ENCODE assay signal across 15 cellular contexts in genomic region chr12:94230357-94230905, GRCh38.
A peak's percentile ranks its signal among the peaks of the same experiment; 100 is the strongest.
DNase-seq lines count a peak whose midpoint lies in the region; ATAC-seq lines count a peak whose summit lies in the region.
"Had no signal": no experiment of that assay in that cellular context is flagged by ENCODE, and none has a peak within 500 bp of the region (broad histone marks: within the 10 kb centered on the region; RNA-seq: fewer than 3 reads in every experiment).

No MANE protein-coding gene starts in this region.

- peak in 1 of 3 donors; percentile 6 for DNase-seq in CD4-positive, CD25-positive, alpha-beta regulatory T cell
- no peak for DNase-seq in activated naive CD8-positive, alpha-beta T cell treated with anti-CD3 and anti-CD28 coated beads, Interleukin-2, amount 10 ng/mL, durations not matched to agents 7 days and 5 days
- DNase-seq in NCI-H2171 (lab: John Stamatoyannopoulos, UW) (no peak), amygdala (lab: John Stamatoyannopoulos, UW) (no peak), HUDEP-2 (lab: John Stamatoyannopoulos, UW; ENCODE audit: unreplicated experiment in 76 of 76) (no peak), NCI-H748 (lab: John Stamatoyannopoulos, UW; ENCODE audit: unreplicated experiment) (no peak)
- DNase-seq: effector memory CD4-positive, alpha-beta T cell; H9; NCI-H524; occipital lobe; upper lobe of left lung had no signal

- no peaks in the 10 kb centered on the region for H3K9me3 ChIP-seq in CD4-positive, CD25-positive, alpha-beta regulatory T cell (ENCODE audit: control insufficient read depth in 2 of 2, low read length in 2 of 2)
- H3K9me3 ChIP-seq: BLaER1 treated with 17β-estradiol and CSF1 and Interleukin-3, amounts not matched to agents 10 nM and 100 nM; upper lobe of left lung had no signal

- H3K4me1 ChIP-seq in CD4-positive, CD25-positive, alpha-beta regulatory T cell (ENCODE audit: control insufficient read depth, insufficient read depth, low read length, poor library complexity, severe bottlenecking): peaks cover 10% of the 10 kb centered on the region
- H3K4me1 ChIP-seq: upper lobe of left lung had no signal

- no peaks in the 10 kb centered on the region for H3K27me3 Mint-ChIP-seq in CD4-positive, CD25-positive, alpha-beta regulatory T cell
- H3K27me3 Mint-ChIP-seq in activated naive CD8-positive, alpha-beta T cell treated with anti-CD3 and anti-CD28 coated beads, Interleukin-2, amount 10 ng/mL, durations not matched to agents 7 days and 5 days: no peaks in the 10 kb centered on the region
- H3K27me3 Mint-ChIP-seq: IgD-negative memory B cell had no signal

- peaks cover 26% of the 10 kb centered on the region for H3K36me3 Mint-ChIP-seq in CD4-positive, CD25-positive, alpha-beta regulatory T cell
- peaks cover 60% of the 10 kb centered on the region for H3K36me3 Mint-ChIP-seq in activated naive CD8-positive, alpha-beta T cell treated with anti-CD3 and anti-CD28 coated beads, Interleukin-2, amount 10 ng/mL, durations not matched to agents 7 days and 5 days

- peak overlapping the region in 1 of 4 donors; percentile 34 for H3K4me3 Mint-ChIP-seq in CD4-positive, CD25-positive, alpha-beta regulatory T cell
- peak overlapping the region; percentile 52 for H3K4me3 Mint-ChIP-seq in activated naive CD8-positive, alpha-beta T cell treated with anti-CD3 and anti-CD28 coated beads, Interleukin-2, amount 10 ng/mL, durations not matched to agents 7 days and 5 days
- H3K4me3 Mint-ChIP-seq: H9 had no signal

- peaks cover 9 to 11% (median 10%) of the 10 kb centered on the region in 4 donors for H3K4me1 Mint-ChIP-seq in CD4-positive, CD25-positive, alpha-beta regulatory T cell
- H3K4me1 Mint-ChIP-seq in activated naive CD8-positive, alpha-beta T cell treated with anti-CD3 and anti-CD28 coated beads, Interleukin-2, amount 10 ng/mL, durations not matched to agents 7 days and 5 days: peaks cover 9% of the 10 kb centered on the region

- ATAC-seq in CD4-positive, CD25-positive, alpha-beta regulatory T cell (ENCODE audit: low read depth in 2 of 2): no peak
- ATAC-seq in GM18861 (IDR thresholded peaks at IDR 0.05; ENCODE audit: unreplicated experiment) (peak; percentile 48), HG03354 (IDR thresholded peaks at IDR 0.05; ENCODE audit: poor library complexity, severe bottlenecking, unreplicated experiment) (peak; percentile 56)
- peak; percentile 83 for ATAC-seq in activated naive CD8-positive, alpha-beta T cell treated with anti-CD3 and anti-CD28 coated beads, Interleukin-2, amount 10 ng/mL, durations not matched to agents 7 days and 5 days (ENCODE audit: low read depth)

- H3K27me3 ChIP-seq in CD4-positive, CD25-positive, alpha-beta regulatory T cell (ENCODE audit: control insufficient read depth, insufficient read depth, low read length): no peaks in the 10 kb centered on the region
- H3K27me3 ChIP-seq: upper lobe of left lung had no signal

- H3K9me3 Mint-ChIP-seq in CD4-positive, CD25-positive, alpha-beta regulatory T cell: peaks cover 0 to 4% (median 0%) of the 10 kb centered on the region in 7 donors
- no peaks in the 10 kb centered on the region for H3K9me3 Mint-ChIP-seq in activated naive CD8-positive, alpha-beta T cell treated with anti-CD3 and anti-CD28 coated beads, Interleukin-2, amount 10 ng/mL, durations not matched to agents 7 days and 5 days
- H3K9me3 Mint-ChIP-seq: H9, IgD-negative memory B cell had no signal

- H3K4me3 ChIP-seq in CD4-positive, CD25-positive, alpha-beta regulatory T cell (ENCODE audit: low read depth, low read length): peak overlapping the region; percentile 10
- H3K4me3 ChIP-seq: BLaER1 treated with 17β-estradiol and CSF1 and Interleukin-3, amounts not matched to agents 10 nM and 100 nM; upper lobe of left lung had no signal

- peak overlapping the region in 1 of 3 donors; percentile 70 for H3K27ac Mint-ChIP-seq in CD4-positive, CD25-positive, alpha-beta regulatory T cell
- peak overlapping the region; percentile 36 for H3K27ac Mint-ChIP-seq in activated naive CD8-positive, alpha-beta T cell treated with anti-CD3 and anti-CD28 coated beads, Interleukin-2, amount 10 ng/mL, durations not matched to agents 7 days and 5 days
- H3K27ac Mint-ChIP-seq: IgD-negative memory B cell had no signal

- H3K27ac ChIP-seq in CD4-positive, CD25-positive, alpha-beta regulatory T cell (ENCODE audit: insufficient read depth, low read length, poor library complexity, severe bottlenecking): no peak overlapping the region
- H3K27ac ChIP-seq: BLaER1 treated with 17β-estradiol and CSF1 and Interleukin-3, amounts not matched to agents 10 nM and 100 nM; upper lobe of left lung had no signal

- POLR2A ChIA-PET in activated naive CD8-positive, alpha-beta T cell treated with anti-CD3 and anti-CD28 coated beads, Interleukin-2, amount 10 ng/mL, durations not matched to agents 7 days and 5 days (lab: Charles Lee): interaction anchor here (1.0 kb wide), 1 partner anchor 32 kb away, joined by 3 read pairs; no protein-coding TSS in a partner anchor

- no peaks in the 10 kb centered on the region for H3K36me3 ChIP-seq in CD4-positive, CD25-positive, alpha-beta regulatory T cell (ENCODE audit: control insufficient read depth, insufficient read depth, low read length)

Comparison
In these comparisons a context has a peak if more than half of its experiments do, and no peak if none do; other contexts are left out.
1. ATAC-seq: peak in GM18861 (single experiment), HG03354 (single experiment) and activated naive CD8-positive, alpha-beta T cell treated with anti-CD3 and anti-CD28 coated beads, Interleukin-2, amount 10 ng/mL, durations not matched to agents 7 days and 5 days (single experiment); none in CD4-positive, CD25-positive, alpha-beta regulatory T cell (0 of 2).